In genomic region chr1:193121616-193122593, GRCh38 we compare ENCODE assay signal across 1 cellular context.
TF ChIP-seq lines count a peak whose summit lies in the region.

Gene CDC73 (plus strand): TSS chr1:193122031. CDS start chr1:193122201, 170 bp downstream.

TF ChIP-seq in HCT116, 20 proteins besides CTCF, POLR2A, EP300 and RAD21 (continued from another document):
- TF ChIP-seq EZH2phosphoT487 (IDR thresholded peaks at IDR 0.05; ENCODE audit: borderline replicate concordance) (no peak), CEBPB (IDR thresholded peaks at IDR 0.05; ENCODE audit: low read depth) (no peak), TCF7L2 (IDR thresholded peaks at IDR 0.05; ENCODE audit: borderline replicate concordance, extremely low read depth, insufficient read depth, insufficient read length) (peak; percentile 68), ZNF274 (IDR thresholded peaks at IDR 0.05; ENCODE audit: low read depth, low read length) (no peak), SP1 (IDR thresholded peaks at IDR 0.05; ENCODE audit: low read depth) (peak; percentile 90), EGR1 (IDR thresholded peaks at IDR 0.05; ENCODE audit: low read depth) (peak; percentile 95), POLR2AphosphoS5 (IDR thresholded peaks at IDR 0.05; ENCODE audit: low read depth, low read length) (peak; percentile 92), JUND (IDR thresholded peaks at IDR 0.05) (no peak), CBX3 (IDR thresholded peaks at IDR 0.05; ENCODE audit: low read depth) (peak; percentile 95), ELF1 (IDR thresholded peaks at IDR 0.05; ENCODE audit: borderline replicate concordance, low read depth) (no peak), YY1 (IDR thresholded peaks at IDR 0.05; ENCODE audit: extremely low read depth, insufficient replicate concordance, low read depth, low read length) (peak; percentile 53), FOSL1 (IDR thresholded peaks at IDR 0.05; ENCODE audit: low read depth) (no peak), ZFX (IDR thresholded peaks at IDR 0.05) (peak; percentile 66), SIN3A (IDR thresholded peaks at IDR 0.05; ENCODE audit: low read depth) (peak; percentile 95), SRF (IDR thresholded peaks at IDR 0.05; ENCODE audit: low read depth) (peak; percentile 54; the same call in 1 of the 2 replicates)
- TF ChIP-seq, protein P1, sequence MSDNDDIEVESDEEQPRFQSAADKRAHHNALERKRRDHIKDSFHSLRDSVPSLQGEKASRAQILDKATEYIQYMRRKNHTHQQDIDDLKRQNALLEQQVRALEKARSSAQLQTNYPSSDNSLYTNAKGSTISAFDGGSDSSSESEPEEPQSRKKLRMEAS (IDR thresholded peaks at IDR 0.05), result peak; percentile 97
